8 cellular contexts compared by ENCODE assay signal in genomic region chr7:37182011-37182478, GRCh38.
A peak's percentile ranks its signal among the peaks of the same experiment; 100 is the strongest.
DNase-seq lines count a peak whose midpoint lies in the region; ATAC-seq, FAIRE-seq and TF ChIP-seq lines count a peak whose summit lies in the region.

No MANE protein-coding gene starts in this region.

- ATAC-seq in GM21447 (IDR thresholded peaks at IDR 0.05; ENCODE audit: unreplicated experiment): peak; percentile 76
- ATAC-seq in activated T-helper 17 cell treated with anti-CD3 and anti-CD28 coated beads, Interleukin-2, amount 50 U/mL, for 72 hours (replicated peaks): peak; percentile 90

- H3K4me3 ChIP-seq in suprapubic skin: no peak overlapping the region

- H3K27me3 Mint-ChIP-seq in activated T-helper 17 cell treated with anti-CD3 and anti-CD28 coated beads, Interleukin-2, amount 50 U/mL, for 72 hours: no peaks in the 10 kb centered on the region

- in situ Hi-C loops in KBM-7 (cut with MboI; ENCODE audit: low pct_unique_long_range_greater_than_20kb, low sequenced_read_pairs): no loop called here

- no peak overlapping the region for H3K27ac Mint-ChIP-seq in activated T-helper 17 cell treated with anti-CD3 and anti-CD28 coated beads, Interleukin-2, amount 50 U/mL, for 72 hours

- H3K4me3 Mint-ChIP-seq in activated T-helper 17 cell treated with anti-CD3 and anti-CD28 coated beads, Interleukin-2, amount 50 U/mL, for 72 hours: no peak overlapping the region

- no peaks in the 10 kb centered on the region for H3K9me3 Mint-ChIP-seq in activated T-helper 17 cell treated with anti-CD3 and anti-CD28 coated beads, Interleukin-2, amount 50 U/mL, for 72 hours

- peak; percentile 61 for FAIRE-seq in D721Med (lab: Jason Lieb, UNC)

- no peak overlapping the region for H3K27ac ChIP-seq in suprapubic skin

- peaks cover 45% of the 10 kb centered on the region for H3K36me3 Mint-ChIP-seq in activated T-helper 17 cell treated with anti-CD3 and anti-CD28 coated beads, Interleukin-2, amount 50 U/mL, for 72 hours (ENCODE audit: low read depth)

- H3K4me1 ChIP-seq in suprapubic skin: peaks cover 8% of the 10 kb centered on the region

- H3K4me1 Mint-ChIP-seq in activated T-helper 17 cell treated with anti-CD3 and anti-CD28 coated beads, Interleukin-2, amount 50 U/mL, for 72 hours: peaks cover 7% of the 10 kb centered on the region

- H3K36me3 ChIP-seq in suprapubic skin: no peaks in the 10 kb centered on the region

- TF ChIP-seq CTCF in D721Med (IDR thresholded peaks at IDR 0.05; ENCODE audit: insufficient read depth, missing control alignments) (peak; percentile 92), suprapubic skin (IDR thresholded peaks at IDR 0.05) (peak; percentile 77 to 84)

- TF ChIP-seq POLR2A in suprapubic skin (IDR thresholded peaks at IDR 0.05): no peak

- H3K27me3 ChIP-seq in suprapubic skin: no peaks in the 10 kb centered on the region

- 6% methylated on average over 7 of the region's 7 CpGs for WGBS in suprapubic skin

- H3K9me3 ChIP-seq in suprapubic skin: no peaks in the 10 kb centered on the region

- no peak for DNase-seq in D721Med (ENCODE audit: insufficient read length, low spot score)
- peak; percentile 77 for DNase-seq in KBM-7
- DNase-seq in RKO (ENCODE audit: low spot score): peak; percentile 58
- peak; percentile 67 for DNase-seq in foreskin melanocyte
- DNase-seq in nucleus accumbens (lab: John Stamatoyannopoulos, UW): peak in 50 of 56 donors; percentile 10 to 89 (median 60)
- DNase-seq in suprapubic skin (ENCODE audit: low spot score in 2 of 2): peak; percentile 86 to 87

- no peak for TF ChIP-seq EP300 in suprapubic skin (IDR thresholded peaks at IDR 0.05)
